In the genomic region with DNA sequence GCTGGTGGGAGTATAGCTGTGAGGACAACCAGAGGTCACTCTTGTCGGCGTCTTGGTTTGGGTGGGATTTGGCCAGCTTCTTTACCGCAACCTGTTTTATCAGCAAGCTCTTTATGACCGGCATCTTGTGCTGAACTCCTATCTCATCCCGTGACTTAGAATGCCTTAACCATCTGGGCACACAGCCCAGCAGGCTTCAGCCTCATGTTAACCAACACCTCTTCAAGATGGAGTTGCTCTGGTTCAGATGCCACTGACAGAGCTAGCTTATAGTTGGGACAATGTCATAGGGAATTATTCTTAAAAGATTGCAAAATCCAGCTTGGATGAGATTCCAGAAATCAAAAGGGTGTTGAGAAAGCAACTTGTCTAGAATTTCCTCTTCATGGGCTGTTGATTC, we compare ENCODE assay signal across 25 cellular contexts.
DNase-seq lines count a peak whose midpoint lies in the region; ATAC-seq and TF ChIP-seq lines count a peak whose summit lies in the region.
"Had no signal": no experiment of that assay in that cellular context is flagged by ENCODE, and none has a peak within 500 bp of the region (broad histone marks: within the 10 kb centered on the region; RNA-seq: fewer than 3 reads in every experiment).

No MANE protein-coding gene starts in this region.

- H4K20me1 ChIP-seq in OCI-LY1 (ENCODE audit: insufficient read depth, low read length) = no peaks in the 10 kb centered on the region

- H3K9me2 ChIP-seq in OCI-LY1 (ENCODE audit: low read depth, low read length) = no peaks in the 10 kb centered on the region

- H3K27me3 ChIP-seq in OCI-LY1 (ENCODE audit: insufficient read depth, low read length) (no peaks in the 10 kb centered on the region), neutrophil (no peaks in the 10 kb centered on the region)
- H3K27me3 ChIP-seq: brain microvascular endothelial cell, pancreas, SJSA1, transverse colon had no signal

- no peak for DNase-seq in activated naive CD4-positive, alpha-beta T cell treated with anti-CD3 and anti-CD28 coated beads for 36 hours
- DNase-seq in activated naive CD4-positive, alpha-beta T cell treated with anti-CD3 and anti-CD28 coated beads, Interleukin-2, amount 50 U/mL, for 16 hours = no peak
- DNase-seq in activated T-helper 2 cell treated with anti-CD3 and anti-CD28 coated beads, Interferon-gamma antibody, Interleukin-2, Interleukin-4, amounts not matched to agents 10 μg/mL and 5 μg/mL and 100 μg/mL, durations not matched to agents 14 hours and 24 hours and 36 hours (ENCODE audit: low spot score) = no peak
- DNase-seq in lower leg skin (ENCODE audit: low spot score in 2 of 2) = no peak
- DNase-seq: activated CD4-positive, alpha-beta T cell treated with anti-CD3 and anti-CD28 coated beads, Interleukin-2, amount 10 ng/mL, durations not matched to agents 24 days and 14 days; activated effector memory CD4-positive, alpha-beta T cell treated with anti-CD3 and anti-CD28 coated beads, Interleukin-2, amount 50 U/mL, for 16 hours; amniotic stem cell; brain microvascular endothelial cell; effector memory CD4-positive, alpha-beta T cell; GDM1; H9; mammary epithelial cell; NCI-H1105; NCI-H2029 treated with DMSO at 0.1 percent for 48 hours; NCI-H226; pancreas; transverse colon had no signal

- no peak overlapping the region for H3K4me3 ChIP-seq in OCI-LY1 (ENCODE audit: low read depth, low read length, poor library complexity, severe bottlenecking)
- H3K4me3 ChIP-seq in neutrophil (ENCODE audit: low read depth in 1 of 2, low read length in 1 of 2) = no peak overlapping the region
- no peak overlapping the region for H3K4me3 ChIP-seq in lower leg skin (ENCODE audit: low read depth, poor library complexity, severe bottlenecking)
- H3K4me3 ChIP-seq: pancreas, SJSA1, transverse colon had no signal

- peaks cover 28% of the 10 kb centered on the region for H3K4me1 ChIP-seq in OCI-LY1 (ENCODE audit: insufficient read depth, low read length, severe bottlenecking)
- H3K4me1 ChIP-seq in neutrophil (ENCODE audit: control insufficient read depth in 1 of 2, insufficient read depth in 1 of 2, low read depth in 1 of 2, low read length in 1 of 2) = peaks cover 0 to 27% of the 10 kb centered on the region in 2 experiments
- H3K4me1 ChIP-seq: pancreas, SJSA1, transverse colon had no signal

- H3K27ac ChIP-seq in OCI-LY1 (ENCODE audit: low read depth, low read length, poor library complexity, severe bottlenecking) (peak overlapping the region; percentile 43), neutrophil (peak overlapping the region; percentile 23)
- H3K27ac ChIP-seq: brain microvascular endothelial cell, pancreas, SJSA1, transverse colon had no signal

- no peaks in the 10 kb centered on the region for H3K9me3 Mint-ChIP-seq in activated naive CD4-positive, alpha-beta T cell treated with anti-CD3 and anti-CD28 coated beads for 36 hours
- H3K9me3 Mint-ChIP-seq in activated T-helper 2 cell treated with anti-CD3 and anti-CD28 coated beads, Interferon-gamma antibody, Interleukin-2, Interleukin-4, amounts not matched to agents 10 μg/mL and 5 μg/mL and 100 μg/mL, durations not matched to agents 14 hours and 24 hours and 36 hours = no peaks in the 10 kb centered on the region
- H3K9me3 Mint-ChIP-seq: activated CD4-positive, alpha-beta T cell treated with anti-CD3 and anti-CD28 coated beads, Interleukin-2, amount 10 ng/mL, durations not matched to agents 24 days and 14 days; H9 had no signal

- H3K36me3 ChIP-seq in OCI-LY1 (ENCODE audit: insufficient read depth, low read length) = peaks cover 49% of the 10 kb centered on the region
- H3K36me3 ChIP-seq in neutrophil = no peaks in the 10 kb centered on the region
- H3K36me3 ChIP-seq: brain microvascular endothelial cell, pancreas, transverse colon had no signal

- H3K4me2 ChIP-seq in OCI-LY1 (ENCODE audit: low read length) = no peak overlapping the region

- H3K9ac ChIP-seq in OCI-LY1 (ENCODE audit: low read length) = no peak overlapping the region

- TF ChIP-seq POLR2A in lower leg skin (IDR thresholded peaks at IDR 0.05) = no peak

- no peak for ATAC-seq in GM21619 (IDR thresholded peaks at IDR 0.05; ENCODE audit: unreplicated experiment)
- ATAC-seq in GM19455 (IDR thresholded peaks at IDR 0.05; ENCODE audit: unreplicated experiment) = no peak
- ATAC-seq: esophagus mucosa, pancreas, right cardiac atrium had no signal

- H3K79me2 ChIP-seq in OCI-LY1 (ENCODE audit: insufficient read depth, low read length) = peaks cover 37% of the 10 kb centered on the region

- no peaks in the 10 kb centered on the region for H3K27me3 Mint-ChIP-seq in activated naive CD4-positive, alpha-beta T cell treated with anti-CD3 and anti-CD28 coated beads for 36 hours (ENCODE audit: low read depth)
- H3K27me3 Mint-ChIP-seq in activated T-helper 2 cell treated with anti-CD3 and anti-CD28 coated beads, Interferon-gamma antibody, Interleukin-2, Interleukin-4, amounts not matched to agents 10 μg/mL and 5 μg/mL and 100 μg/mL, durations not matched to agents 14 hours and 24 hours and 36 hours (ENCODE audit: low read depth) = no peaks in the 10 kb centered on the region
- H3K27me3 Mint-ChIP-seq: activated CD4-positive, alpha-beta T cell treated with anti-CD3 and anti-CD28 coated beads, Interleukin-2, amount 10 ng/mL, durations not matched to agents 24 days and 14 days; B cell had no signal

- 89% methylated on average over 5 of the region's 5 CpGs; no CpG with 5 or more reads in 1 of the 2 donors for WGBS in lower leg skin, 2 donors

- H3K9me3 ChIP-seq in OCI-LY1 (ENCODE audit: low read length) (no peaks in the 10 kb centered on the region), neutrophil (no peaks in the 10 kb centered on the region)
- H3K9me3 ChIP-seq: pancreas, SJSA1, transverse colon had no signal

- intact Hi-C loops in activated naive CD4-positive, alpha-beta T cell treated with anti-CD3 and anti-CD28 coated beads for 36 hours (cut with micrococcal nuclease) = no loop called here
- intact Hi-C loops in activated T-helper 2 cell treated with anti-CD3 and anti-CD28 coated beads, Interferon-gamma antibody, Interleukin-2, Interleukin-4, amounts not matched to agents 10 μg/mL and 5 μg/mL and 100 μg/mL, durations not matched to agents 14 hours and 24 hours and 36 hours (cut with micrococcal nuclease) = no loop called here
- intact Hi-C loops in lower leg skin (cut with DNase I; ENCODE audit: low total_unique reads) = no loop called here

- TF ChIP-seq CTCF in OCI-LY1 (IDR thresholded peaks at IDR 0.05; ENCODE audit: low read length) = no peak
- no peak for TF ChIP-seq CTCF in neutrophil (IDR thresholded peaks at IDR 0.05)
- no peak for TF ChIP-seq CTCF in lower leg skin (IDR thresholded peaks at IDR 0.05)

- peaks cover 60% of the 10 kb centered on the region for H3K4me1 Mint-ChIP-seq in activated naive CD4-positive, alpha-beta T cell treated with anti-CD3 and anti-CD28 coated beads for 36 hours (ENCODE audit: low read depth)
- peaks cover 52% of the 10 kb centered on the region for H3K4me1 Mint-ChIP-seq in activated T-helper 2 cell treated with anti-CD3 and anti-CD28 coated beads, Interferon-gamma antibody, Interleukin-2, Interleukin-4, amounts not matched to agents 10 μg/mL and 5 μg/mL and 100 μg/mL, durations not matched to agents 14 hours and 24 hours and 36 hours (ENCODE audit: low read depth)
- H3K4me1 Mint-ChIP-seq: H9 had no signal

- no peaks in the 10 kb centered on the region for H3F3A ChIP-seq in OCI-LY1 (ENCODE audit: insufficient read depth, low read length)

- CTCF ChIA-PET in activated naive CD4-positive, alpha-beta T cell treated with anti-CD3 and anti-CD28 coated beads for 36 hours (lab: Charles Lee) = interaction anchor here (1.5 kb wide), 1 partner anchor 13 kb away, joined by 3 read pairs; no protein-coding TSS in a partner anchor

- H3K4me3 Mint-ChIP-seq in activated naive CD4-positive, alpha-beta T cell treated with anti-CD3 and anti-CD28 coated beads for 36 hours = no peak overlapping the region
- H3K4me3 Mint-ChIP-seq in activated T-helper 2 cell treated with anti-CD3 and anti-CD28 coated beads, Interferon-gamma antibody, Interleukin-2, Interleukin-4, amounts not matched to agents 10 μg/mL and 5 μg/mL and 100 μg/mL, durations not matched to agents 14 hours and 24 hours and 36 hours (ENCODE audit: low read depth) = no peak overlapping the region
- H3K4me3 Mint-ChIP-seq: B cell, H9 had no signal

- no peak overlapping the region for H2AFZ ChIP-seq in OCI-LY1 (ENCODE audit: low read length)

- peak overlapping the region; percentile 91 for H3K27ac Mint-ChIP-seq in activated naive CD4-positive, alpha-beta T cell treated with anti-CD3 and anti-CD28 coated beads for 36 hours
- H3K27ac Mint-ChIP-seq in activated T-helper 2 cell treated with anti-CD3 and anti-CD28 coated beads, Interferon-gamma antibody, Interleukin-2, Interleukin-4, amounts not matched to agents 10 μg/mL and 5 μg/mL and 100 μg/mL, durations not matched to agents 14 hours and 24 hours and 36 hours = peak overlapping the region; percentile 83
- H3K27ac Mint-ChIP-seq: H9 had no signal

- peaks cover 38% of the 10 kb centered on the region for H3K36me3 Mint-ChIP-seq in activated naive CD4-positive, alpha-beta T cell treated with anti-CD3 and anti-CD28 coated beads for 36 hours (ENCODE audit: low read depth)
- peaks cover 57% of the 10 kb centered on the region for H3K36me3 Mint-ChIP-seq in activated T-helper 2 cell treated with anti-CD3 and anti-CD28 coated beads, Interferon-gamma antibody, Interleukin-2, Interleukin-4, amounts not matched to agents 10 μg/mL and 5 μg/mL and 100 μg/mL, durations not matched to agents 14 hours and 24 hours and 36 hours (ENCODE audit: low read depth)
